Comparison of ENCODE assay signal across 8 cellular contexts in genomic region chr2:5444168-5444567, GRCh38.
"Had no signal": no experiment of that assay in that cellular context is flagged by ENCODE, and none has a peak within 500 bp of the region (broad histone marks: within the 10 kb centered on the region; RNA-seq: fewer than 3 reads in every experiment).

No MANE protein-coding gene starts in this region.

- FAIRE-seq: HepG2, K562 had no signal

- ATAC-seq: HepG2, K562 had no signal

- DNase-seq: IMR-90, KBM-7, KG1 had no signal

- H3K36me3 Mint-ChIP-seq: IgD-negative memory B cell had no signal

- H3K9ac ChIP-seq: KMS-11 had no signal

- H3K27ac Mint-ChIP-seq: IgD-negative memory B cell had no signal

- H3K4me2 ChIP-seq: KMS-11 had no signal

- H3K27ac ChIP-seq: HL-60, KMS-11 had no signal

- H3K4me3 ChIP-seq: K562 had no signal
